Comparison of ENCODE assay signal across 8 cellular contexts in the genomic region with DNA sequence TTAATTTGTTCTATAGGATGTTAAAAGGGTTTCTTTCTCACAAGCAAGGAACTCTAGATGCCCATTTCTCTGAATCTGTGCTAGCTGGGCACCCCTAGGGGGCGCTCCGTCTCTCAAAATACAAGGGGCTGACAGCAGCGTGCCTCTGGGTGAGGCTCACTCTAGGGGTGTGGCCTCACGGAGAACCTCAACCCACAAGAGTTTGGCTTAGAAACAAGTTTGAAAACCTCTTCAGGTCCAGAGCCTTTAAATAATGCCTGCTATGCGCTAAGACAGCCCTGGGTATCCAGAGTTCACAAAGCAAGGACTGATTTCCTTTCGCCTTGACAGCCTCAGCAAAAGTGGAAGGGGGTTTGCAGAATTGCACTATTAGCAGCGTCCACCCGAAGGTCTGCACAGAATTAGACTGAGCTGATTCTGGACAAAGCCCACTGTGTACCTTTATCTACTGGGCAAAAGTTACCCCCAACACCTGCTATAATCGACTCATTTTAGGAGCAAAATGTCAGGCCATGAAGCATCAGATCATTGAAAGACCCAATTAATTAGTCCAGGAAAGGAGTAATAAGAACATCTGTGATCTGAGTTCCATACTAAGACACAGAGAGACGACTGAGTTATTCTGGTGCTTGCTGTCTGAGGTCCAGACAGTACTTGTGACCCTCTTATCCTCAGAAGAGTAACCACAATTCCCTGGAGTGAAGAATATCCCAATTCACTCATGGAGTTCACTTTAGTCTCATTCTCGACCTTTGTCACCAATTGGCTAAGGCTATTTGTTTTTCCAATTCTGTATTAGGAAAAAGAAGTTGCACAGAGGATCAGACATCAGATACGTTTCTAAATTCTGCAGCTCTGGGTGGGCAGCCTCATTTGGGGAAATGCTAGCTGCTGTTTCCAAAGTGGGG. TPM values are rescaled to one million over a fixed set of nuclear protein-coding genes. Genes with fewer than 3 reads are reported as not detected.
DNase-seq lines count a peak whose midpoint lies in the region; ATAC-seq, FAIRE-seq and TF ChIP-seq lines count a peak whose summit lies in the region.

No MANE protein-coding gene starts in this region.

- 0% methylated on average over 7 of the region's 12 CpGs for WGBS in HepG2 (ENCODE audit: low lambda C conversion rate)

- TF ChIP-seq POLR2A in HepG2 (IDR thresholded peaks at IDR 0.05; ENCODE audit: insufficient read depth in 1 of 2, low read depth in 2 of 2, low read length in 2 of 2), result no peak

- peak overlapping the region; percentile 28 for H2AFZ ChIP-seq in HepG2 (ENCODE audit: low read length)

- no TSS peak for BruUV-seq in HepG2 (replicated peaks; lab: Mats Ljungman, UMichigan)

- TF ChIP-seq RAD21 in HepG2 (CRISPR knock-in tag; IDR thresholded peaks at IDR 0.05), result peak; percentile 68

- DNase-seq in BE2C (peak; percentile 85), GM19239 (ENCODE audit: insufficient read length, low spot score) (peak; percentile 58), NCI-H526 (lab: John Stamatoyannopoulos, UW) (peak; percentile 80 to 95), dermis blood vessel endothelial cell (peak; percentile 92), HepG2 (ENCODE audit: low spot score) (peak; percentile 73)
- peak; percentile 86 for DNase-seq in activated CD4-positive, alpha-beta T cell treated with anti-CD3 and anti-CD28 coated beads, Interleukin-2, amount 50 U/mL, for 1 hour
- DNase-seq in stimulated activated CD4-positive, alpha-beta T cell treated with anti-CD3 and anti-CD28 coated beads, Interleukin-2, amount 100 ng/mL, for 4 hours (ENCODE audit: low read depth), result peak; percentile 70

- no peaks in the 10 kb centered on the region for H4K20me1 ChIP-seq in HepG2 (ENCODE audit: insufficient read depth, low read length)

- no peaks in the 10 kb centered on the region for H3K79me2 ChIP-seq in HepG2 (ENCODE audit: insufficient read depth, low read length)

- H3K9me3 ChIP-seq in BE2C (no peaks in the 10 kb centered on the region), HepG2 (ENCODE audit: low read length) (no peaks in the 10 kb centered on the region)

- in situ Hi-C loops in HepG2 (cut with HindIII; ENCODE audit: extremely low pct_ligation_motif_present, low pct_unique_long_range_greater_than_20kb), result loop anchor here (5.0 kb wide), 1 partner anchor 94 kb away; no protein-coding TSS in a partner anchor

- H3K27ac ChIP-seq in HepG2 (ENCODE audit: extremely low read length, insufficient read depth, low read length), result no peak overlapping the region

- peaks cover 48% of the 10 kb centered on the region for H3K27me3 ChIP-seq in BE2C
- H3K27me3 ChIP-seq in HepG2 (ENCODE audit: control insufficient read depth in 1 of 2, insufficient read depth in 2 of 2, low read length in 2 of 2), result peaks cover 0 to 14% of the 10 kb centered on the region in 2 experiments; a peak in 3 of 5 replicates

- H3K4me1 ChIP-seq in BE2C (peaks cover 5% of the 10 kb centered on the region; the same call in 1 of the 2 replicates), HepG2 (ENCODE audit: insufficient read depth, low read length) (peaks cover 21% of the 10 kb centered on the region)

- POLR2A ChIA-PET in HepG2 (lab: Yijun Ruan, JAX), result interaction anchor here (1.4 kb wide), 1 partner anchor 92 kb away, joined by 3 read pairs; no protein-coding TSS in a partner anchor

- H3K9ac ChIP-seq in HepG2 (ENCODE audit: insufficient read depth, low read depth, low read length), result no peak overlapping the region

- H3K36me3 ChIP-seq in BE2C (no peaks in the 10 kb centered on the region), HepG2 (replicated peaks in 1 of 2; ENCODE audit: control insufficient read depth in 1 of 2, insufficient read depth in 2 of 2, low read length in 2 of 2) (no peaks in the 10 kb centered on the region)

- intact Hi-C loops in HepG2 (cut with micrococcal nuclease; ENCODE audit: unreplicated experiment), result loop anchor here (1.0 to 2.0 kb wide), 3 partner anchors 93 to 559 kb away; no protein-coding TSS in a partner anchor

- CTCF ChIA-PET in HepG2 (lab: Yijun Ruan, JAX; ENCODE audit: low intra/inter-chr PET ratio, low total read pairs), result interaction anchor here (1.1 to 2.9 kb wide), 3 partner anchors 93 to 120 kb away, joined by 3 to 40 read pairs (median 19); no protein-coding TSS in a partner anchor

- no peak for TF ChIP-seq EP300 in HepG2 (IDR thresholded peaks at IDR 0.05; ENCODE audit: low read depth in 2 of 2, low read length in 2 of 2)
- TF ChIP-seq EP300 in HepG2 (CRISPR knock-in tag; IDR thresholded peaks at IDR 0.05; ENCODE audit: borderline replicate concordance), result no peak

- TF ChIP-seq CTCF in BE2C (IDR thresholded peaks at IDR 0.05; ENCODE audit: low read depth, low read length) (peak; percentile 98), HepG2 (CRISPR knock-in tag; IDR thresholded peaks at IDR 0.05) (peak; percentile 85)

- H3K4me2 ChIP-seq in HepG2 (ENCODE audit: low read depth, low read length), result peak overlapping the region; percentile 93

- peak; percentile 97 for FAIRE-seq in GM19239 (lab: Jason Lieb, UNC)
- FAIRE-seq in HepG2 (lab: Jason Lieb, UNC), result peak; percentile 66

- peak overlapping the region; percentile 54 for H3K4me3 ChIP-seq in BE2C (ENCODE audit: low read depth, low read length)
- H3K4me3 ChIP-seq in HepG2 (replicated peaks in 1 of 3; ENCODE audit: insufficient read depth in 1 of 3, low read depth in 2 of 3, low read length in 3 of 3), result peak overlapping the region; percentile 47 to 65 (median 58)

- ATAC-seq in HG03439 (IDR thresholded peaks at IDR 0.05; ENCODE audit: unreplicated experiment) (peak; percentile 97), HepG2 (peak; percentile 94)

TF ChIP-seq in HepG2, 621 proteins besides CTCF, POLR2A, EP300 and RAD21 (continues in another document):
- TF ChIP-seq PLRG1 (conservative IDR thresholded peaks at IDR 0.05) (no peak), ISL2 (CRISPR knock-in tag; IDR thresholded peaks at IDR 0.05) (0 out of 2 replicates have a peak, but pooled peaks have one; percentile 17), XRCC5 (optimal IDR thresholded peaks at IDR 0.05; ENCODE audit: low read length) (peak; percentile 72), PPARG (CRISPR knock-in tag; conservative IDR thresholded peaks at IDR 0.05) (peak; percentile 7; the same call in 1 of the 2 replicates), ZNF629 (CRISPR knock-in tag; conservative IDR thresholded peaks at IDR 0.05) (peak; percentile 67), CENPT (CRISPR knock-in tag; IDR thresholded peaks at IDR 0.05; ENCODE audit: low read depth) (no peak)

RNA-seq across cellular contexts. Expression of a gene that starts 0.6 kb away (rescaled TPM):
- polyA plus RNA-seq in BE2C (2012; ENCODE audit: insufficient read depth, insufficient read length, low read depth), result 0.99 TPM
- total RNA-seq in dermis blood vessel endothelial cell (1.9 and 2.3 TPM in 2 replicates), HepG2 (2016; rRNA removed; fragmentation: Illumina TruSeq; extraction: Trizol) (27.0 and 41.6 TPM in 2 replicates)
- total RNA-seq in HepG2 (2016; cell fraction: cytosol; rRNA removed; fragmentation: Illumina TruSeq; extraction: Trizol; ENCODE audit: low read depth), result 19.1 and 22.1 TPM in 2 replicates
- total RNA-seq in HepG2 (2016; cell fraction: insoluble cytoplasmic fraction; rRNA removed; fragmentation: Illumina TruSeq; extraction: Trizol), result 26.8 and 37.9 TPM in 2 replicates
- total RNA-seq in HepG2 (2016; cell fraction: membrane; rRNA removed; fragmentation: Illumina TruSeq; extraction: Trizol), result 42.6 and 47.7 TPM in 2 replicates
- 34.0 and 36.3 TPM in 2 replicates for total RNA-seq in HepG2 (2016; cell fraction: nucleus; rRNA removed; fragmentation: Illumina TruSeq; extraction: Trizol)
- polyA plus RNA-seq in HepG2 (2011; rRNA removed), result 8.1 and 11.5 TPM in 2 replicates
- 5.7 and 8.0 TPM in 2 replicates for polyA plus RNA-seq in HepG2 (2011; cell fraction: cytosol; rRNA removed)
- 4.5 and 5.1 TPM in 2 replicates for polyA plus RNA-seq in HepG2 (2011; cell fraction: nucleus; rRNA removed)
- 8.0 and 9.2 TPM in 2 replicates for polyA plus RNA-seq in HepG2 (2012)
- polyA plus RNA-seq in HepG2 (2016; cell fraction: cytosol; fragmentation: Illumina TruSeq; extraction: Trizol; ENCODE audit: low read depth), result 13.3 and 13.8 TPM in 2 replicates
- 25.0 and 25.2 TPM in 2 replicates for polyA plus RNA-seq in HepG2 (2016; cell fraction: insoluble cytoplasmic fraction; fragmentation: Illumina TruSeq; extraction: Trizol; ENCODE audit: low read depth)
- polyA plus RNA-seq in HepG2 (2016; cell fraction: membrane; fragmentation: Illumina TruSeq; extraction: Trizol; ENCODE audit: low read depth), result 25.4 and 27.2 TPM in 2 replicates
- polyA plus RNA-seq in HepG2 (2016; cell fraction: nucleus; fragmentation: Illumina TruSeq; extraction: Trizol; ENCODE audit: insufficient read depth, low read depth), result 12.7 and 13.4 TPM in 2 replicates
- 2.6 and 9.2 TPM in 2 replicates for polyA minus RNA-seq in HepG2 (2011; rRNA and poly(A)+ RNA removed; ENCODE audit: low replicate concordance)
- 6.2 and 8.8 TPM in 2 replicates for polyA minus RNA-seq in HepG2 (2011; cell fraction: cytosol; rRNA and poly(A)+ RNA removed)
- polyA minus RNA-seq in HepG2 (2011; cell fraction: nucleus; rRNA and poly(A)+ RNA removed), result 22.3 and 31.6 TPM in 2 replicates

RNA-seq across cellular contexts. Expression of a gene that starts 37.4 kb away (rescaled TPM):
- 7.6 TPM for polyA plus RNA-seq in BE2C (2012; ENCODE audit: insufficient read depth, insufficient read length, low read depth)
- total RNA-seq in dermis blood vessel endothelial cell (35.1 and 39.5 TPM in 2 replicates), HepG2 (2016; rRNA removed; fragmentation: Illumina TruSeq; extraction: Trizol) (12.8 and 17.3 TPM in 2 replicates)
- 5.4 and 5.6 TPM in 2 replicates for total RNA-seq in HepG2 (2016; cell fraction: cytosol; rRNA removed; fragmentation: Illumina TruSeq; extraction: Trizol; ENCODE audit: low read depth)
- 12.3 and 17.5 TPM in 2 replicates for total RNA-seq in HepG2 (2016; cell fraction: insoluble cytoplasmic fraction; rRNA removed; fragmentation: Illumina TruSeq; extraction: Trizol)
- total RNA-seq in HepG2 (2016; cell fraction: membrane; rRNA removed; fragmentation: Illumina TruSeq; extraction: Trizol), result 9.2 and 10.4 TPM in 2 replicates
- 17.5 and 19.0 TPM in 2 replicates for total RNA-seq in HepG2 (2016; cell fraction: nucleus; rRNA removed; fragmentation: Illumina TruSeq; extraction: Trizol)
- polyA plus RNA-seq in HepG2 (2011; rRNA removed), result 4.8 and 6.9 TPM in 2 replicates
- polyA plus RNA-seq in HepG2 (2011; cell fraction: cytosol; rRNA removed), result 1.9 and 3.0 TPM in 2 replicates
- polyA plus RNA-seq in HepG2 (2011; cell fraction: nucleus; rRNA removed), result 5.0 and 7.6 TPM in 2 replicates
- polyA plus RNA-seq in HepG2 (2012), result 4.6 and 5.4 TPM in 2 replicates
- polyA plus RNA-seq in HepG2 (2016; cell fraction: cytosol; fragmentation: Illumina TruSeq; extraction: Trizol; ENCODE audit: low read depth), result 1.8 and 2.0 TPM in 2 replicates
- 14.2 and 14.8 TPM in 2 replicates for polyA plus RNA-seq in HepG2 (2016; cell fraction: insoluble cytoplasmic fraction; fragmentation: Illumina TruSeq; extraction: Trizol; ENCODE audit: low read depth)
- polyA plus RNA-seq in HepG2 (2016; cell fraction: membrane; fragmentation: Illumina TruSeq; extraction: Trizol; ENCODE audit: low read depth), result 2.5 and 3.9 TPM in 2 replicates
- polyA plus RNA-seq in HepG2 (2016; cell fraction: nucleus; fragmentation: Illumina TruSeq; extraction: Trizol; ENCODE audit: insufficient read depth, low read depth), result 23.1 and 23.8 TPM in 2 replicates
- 3.6 and 5.1 TPM in 2 replicates for polyA minus RNA-seq in HepG2 (2011; rRNA and poly(A)+ RNA removed; ENCODE audit: low replicate concordance)
- 1.4 and 3.0 TPM in 2 replicates for polyA minus RNA-seq in HepG2 (2011; cell fraction: cytosol; rRNA and poly(A)+ RNA removed)
- 31.2 and 43.5 TPM in 2 replicates for polyA minus RNA-seq in HepG2 (2011; cell fraction: nucleus; rRNA and poly(A)+ RNA removed)
